ENCODE assay signal across 10 cellular contexts in the genomic region with DNA sequence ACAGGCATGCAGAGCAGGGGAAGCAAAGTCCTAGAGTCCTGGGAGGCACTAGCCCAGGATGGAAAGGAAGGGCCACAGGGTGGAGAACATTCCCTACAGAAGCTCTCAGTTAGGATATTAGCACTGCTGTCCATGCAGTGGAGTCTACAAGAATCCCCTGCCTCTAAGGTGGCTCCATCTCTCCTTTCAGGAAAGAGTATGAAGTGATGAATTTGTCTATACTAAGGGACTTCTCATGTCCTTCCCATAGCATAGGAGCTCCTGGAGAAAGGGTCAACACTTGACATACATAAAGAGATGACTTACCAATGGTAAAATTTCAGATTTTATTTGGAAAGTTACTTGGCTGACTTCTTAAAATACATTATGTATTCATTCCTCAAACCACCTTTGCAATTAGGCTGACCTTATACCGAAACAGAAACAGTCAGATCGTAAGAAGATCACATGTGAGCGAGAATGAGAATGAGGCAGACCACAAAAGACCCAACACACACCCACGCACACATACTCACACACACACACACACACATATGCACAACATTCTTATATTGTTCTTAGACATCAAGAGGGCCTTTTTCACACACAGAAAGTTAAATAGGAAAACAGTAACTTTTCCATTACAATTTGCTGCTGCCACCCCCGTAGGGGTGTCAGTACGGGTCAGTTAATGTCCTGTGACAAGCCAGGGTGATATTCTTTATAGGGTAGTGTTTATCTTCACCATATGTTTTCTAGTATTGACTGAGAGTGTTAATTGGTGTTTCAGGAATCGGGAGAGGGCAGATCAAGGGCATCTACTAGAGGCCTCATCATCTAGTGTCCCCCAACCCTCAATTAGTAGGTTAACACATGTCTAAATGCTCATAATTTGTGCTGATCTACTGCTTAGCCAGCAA.
DNase-seq lines count a peak whose midpoint lies in the region; ATAC-seq and TF ChIP-seq lines count a peak whose summit lies in the region.
"Had no signal": no experiment of that assay in that cellular context is flagged by ENCODE, and none has a peak within 500 bp of the region (broad histone marks: within the 10 kb centered on the region; RNA-seq: fewer than 3 reads in every experiment).

No MANE protein-coding gene starts in this region.

- ATAC-seq in GM19035 (IDR thresholded peaks at IDR 0.05; ENCODE audit: unreplicated experiment) (peak; percentile 99), HG02642 (IDR thresholded peaks at IDR 0.05; ENCODE audit: poor library complexity, unreplicated experiment) (peak; percentile 98), HG03520 (IDR thresholded peaks at IDR 0.05; ENCODE audit: unreplicated experiment) (peak; percentile 98)

- peak; percentile 57 for DNase-seq in GM13976 (ENCODE audit: low spot score)
- no peak for DNase-seq in hypothalamus (lab: John Stamatoyannopoulos, UW)
- DNase-seq in NCI-H526 treated with DMSO at 0.1 percent for 48 hours (lab: John Stamatoyannopoulos, UW) = no peak
- DNase-seq in 8988T = no peak
- no peak for DNase-seq in kidney glomerular epithelial cell (lab: John Stamatoyannopoulos, UW)
- DNase-seq: SHP77, trophoblast cell had no signal

- in situ Hi-C loops in GM13976 (cut with MboI; ENCODE audit: low sequenced_read_pairs, unreplicated experiment) = no loop called here

- no peak for TF ChIP-seq CTCF in GM13976 (IDR thresholded peaks at IDR 0.05; ENCODE audit: borderline replicate concordance, control extremely low read depth, extremely low read depth, insufficient read depth, missing control alignments)
